Comparison of ENCODE assay signal across 8 cellular contexts in genomic region chr4:80183196-80184052, GRCh38. TPM values are rescaled to one million over a fixed set of nuclear protein-coding genes. Genes with fewer than 3 reads are reported as not detected.
DNase-seq lines count a peak whose midpoint lies in the region; ATAC-seq and TF ChIP-seq lines count a peak whose summit lies in the region.

No MANE protein-coding gene starts in this region.

- peaks cover 6% of the 10 kb centered on the region for H3K9me3 Mint-ChIP-seq in activated CD4-positive, alpha-beta T cell treated with anti-CD3 and anti-CD28 coated beads, Interleukin-2, amount 10 ng/mL, durations not matched to agents 24 days and 14 days
- H3K9me3 Mint-ChIP-seq in nephron, result peaks cover 16% of the 10 kb centered on the region

- TF ChIP-seq CTCF in WERI-Rb-1 (IDR thresholded peaks at IDR 0.05; ENCODE audit: low read depth, low read length) (no peak), nephron (IDR thresholded peaks at IDR 0.05; ENCODE audit: unreplicated experiment in 3 of 3) (no peak)

- peak overlapping the region; percentile 78 for H3K27ac ChIP-seq in WERI-Rb-1
- peak overlapping the region; percentile 56 to 59 for H3K27ac ChIP-seq in esophagus (ENCODE audit: low read depth in 2 of 2, low read length in 1 of 2)

- peaks cover 48% of the 10 kb centered on the region for H3K4me1 Mint-ChIP-seq in activated CD4-positive, alpha-beta T cell treated with anti-CD3 and anti-CD28 coated beads, Interleukin-2, amount 10 ng/mL, durations not matched to agents 24 days and 14 days
- peaks cover 30% of the 10 kb centered on the region for H3K4me1 Mint-ChIP-seq in nephron

- H3K36me3 ChIP-seq in WERI-Rb-1 (peaks cover 3% of the 10 kb centered on the region; the same call in 1 of the 2 replicates), esophagus (ENCODE audit: control insufficient read depth in 2 of 2, insufficient read depth in 2 of 2, low read length in 1 of 2) (no peaks in the 10 kb centered on the region)

- peak overlapping the region; percentile 95 for H3K27ac Mint-ChIP-seq in activated CD4-positive, alpha-beta T cell treated with anti-CD3 and anti-CD28 coated beads, Interleukin-2, amount 10 ng/mL, durations not matched to agents 24 days and 14 days
- no peak overlapping the region for H3K27ac Mint-ChIP-seq in nephron

- intact Hi-C loops in activated CD4-positive, alpha-beta T cell treated with anti-CD3 and anti-CD28 coated beads, Interleukin-2, amount 10 ng/mL, durations not matched to agents 24 days and 14 days (cut with micrococcal nuclease), result loop anchor here (1.0 to 10.0 kb wide), 8 partner anchors 19 to 1409 kb away; partner anchors contain the start of genes BMP2K and PAQR3

- peaks cover 23% of the 10 kb centered on the region for H3K36me3 Mint-ChIP-seq in activated CD4-positive, alpha-beta T cell treated with anti-CD3 and anti-CD28 coated beads, Interleukin-2, amount 10 ng/mL, durations not matched to agents 24 days and 14 days (ENCODE audit: low read depth)
- H3K36me3 Mint-ChIP-seq in nephron (ENCODE audit: low read depth), result no peaks in the 10 kb centered on the region

- H3K9me3 ChIP-seq in WERI-Rb-1 (ENCODE audit: severe bottlenecking) (peaks cover 8% of the 10 kb centered on the region), esophagus (ENCODE audit: control insufficient read depth in 2 of 2, insufficient read depth in 1 of 2, low read depth in 1 of 2, low read length in 1 of 2) (no peaks in the 10 kb centered on the region)

- peaks cover 24% of the 10 kb centered on the region for H3K27me3 Mint-ChIP-seq in activated CD4-positive, alpha-beta T cell treated with anti-CD3 and anti-CD28 coated beads, Interleukin-2, amount 10 ng/mL, durations not matched to agents 24 days and 14 days
- peaks cover 81% of the 10 kb centered on the region for H3K27me3 Mint-ChIP-seq in nephron (ENCODE audit: low read depth)

- H3K4me3 ChIP-seq in WERI-Rb-1 (ENCODE audit: low read depth, low read length), result peak overlapping the region; percentile 86
- peak overlapping the region; percentile 63 for H3K4me3 ChIP-seq in esophagus (ENCODE audit: low read depth in 1 of 2, low read length in 2 of 2)

- ATAC-seq in HG03196 (IDR thresholded peaks at IDR 0.05; ENCODE audit: unreplicated experiment) (peak; percentile 18), GM21529 (IDR thresholded peaks at IDR 0.05; ENCODE audit: unreplicated experiment) (no peak)

- peak; percentile 79 for DNase-seq in activated CD4-positive, alpha-beta T cell treated with anti-CD3 and anti-CD28 coated beads, Interleukin-2, amount 10 ng/mL, durations not matched to agents 24 days and 14 days
- no peak for DNase-seq in activated CD4-positive, alpha-beta T cell treated with anti-CD3 and anti-CD28 coated beads for 1 hour
- DNase-seq in WERI-Rb-1, result peak; percentile 68
- no peak for DNase-seq in NCI-H187 treated with DMSO at 0.1 percent for 48 hours (lab: John Stamatoyannopoulos, UW)

- peak overlapping the region; percentile 96 for H3K4me3 Mint-ChIP-seq in activated CD4-positive, alpha-beta T cell treated with anti-CD3 and anti-CD28 coated beads, Interleukin-2, amount 10 ng/mL, durations not matched to agents 24 days and 14 days
- H3K4me3 Mint-ChIP-seq in nephron, result peak overlapping the region; percentile 87 to 93 (median 91)

- H3K27me3 ChIP-seq in WERI-Rb-1 (ENCODE audit: insufficient read depth, low read depth, severe bottlenecking) (no peaks in the 10 kb centered on the region), esophagus (ENCODE audit: control insufficient read depth in 1 of 2, insufficient read depth in 2 of 2, low read length in 2 of 2) (peaks cover 0 to 3% of the 10 kb centered on the region in 2 donors)

- H3K4me1 ChIP-seq in esophagus (ENCODE audit: control insufficient read depth in 2 of 2, insufficient read depth in 2 of 2, low read length in 1 of 2), result peaks cover 0 to 14% of the 10 kb centered on the region in 2 donors

- WGBS in esophagus, 2 donors, result 4 to 5% methylated on average over 38 to 55 of the region's 55 CpGs

RNA-seq across cellular contexts. Expression of gene PRDM8, which starts 13.9 kb away (rescaled TPM):
- 3.6 and 4.6 TPM in 2 replicates for total RNA-seq in activated CD4-positive, alpha-beta T cell treated with anti-CD3 and anti-CD28 coated beads, Interleukin-2, amount 10 ng/mL, durations not matched to agents 24 days and 14 days
- polyA plus RNA-seq in esophagus, result 1 to 10 TPM; 1.2 to 1.5 TPM

Comparison
In these comparisons a context has a peak if more than half of its experiments do, and no peak if none do; other contexts are left out.
1. DNase-seq: peak in activated CD4-positive, alpha-beta T cell treated with anti-CD3 and anti-CD28 coated beads, Interleukin-2, amount 10 ng/mL, durations not matched to agents 24 days and 14 days (single experiment) and WERI-Rb-1 (single experiment); none in activated CD4-positive, alpha-beta T cell treated with anti-CD3 and anti-CD28 coated beads for 1 hour (single experiment) and NCI-H187 treated with DMSO at 0.1 percent for 48 hours (single experiment).